ENCODE assay signal across 8 cellular contexts in genomic region chr1:184036517-184036949, GRCh38. TPM values are rescaled to one million over a fixed set of nuclear protein-coding genes. Genes with fewer than 3 reads are reported as not detected.
DNase-seq lines count a peak whose midpoint lies in the region; ATAC-seq and TF ChIP-seq lines count a peak whose summit lies in the region.

No MANE protein-coding gene starts in this region.

- H3K27me3 ChIP-seq in right cardiac atrium (ENCODE audit: control insufficient read depth, insufficient read depth) (no peaks in the 10 kb centered on the region), psoas muscle (ENCODE audit: insufficient read depth in 3 of 3, low read length in 2 of 3) (peaks cover 0 to 3% (median 0%) of the 10 kb centered on the region in 3 donors)

- DNase-seq in CD14-positive monocyte (ENCODE audit: low spot score), result no peak
- peak; percentile 48 for DNase-seq in NCI-H1694 treated with DMSO at 0.1 percent for 48 hours (lab: John Stamatoyannopoulos, UW)
- DNase-seq in activated naive CD8-positive, alpha-beta T cell treated with anti-CD3 and anti-CD28 coated beads, Interleukin-2, amount 10 ng/mL, durations not matched to agents 7 days and 5 days, result peak; percentile 41
- peak in 1 of 3 donors; percentile 53 for DNase-seq in right cardiac atrium
- DNase-seq in psoas muscle, result peak in 1 of 2 donors; percentile 81
- DNase-seq in NCI-H1105 (lab: John Stamatoyannopoulos, UW), result no peak
- DNase-seq in NCI-H1048 (lab: John Stamatoyannopoulos, UW), result no peak

- H3K36me3 Mint-ChIP-seq in CD14-positive monocyte, result peaks cover 0 to 4% of the 10 kb centered on the region in 2 donors
- H3K36me3 Mint-ChIP-seq in activated naive CD8-positive, alpha-beta T cell treated with anti-CD3 and anti-CD28 coated beads, Interleukin-2, amount 10 ng/mL, durations not matched to agents 7 days and 5 days, result peaks cover 1% of the 10 kb centered on the region

- no peaks in the 10 kb centered on the region for H3K36me3 ChIP-seq in psoas muscle (ENCODE audit: insufficient read depth in 1 of 2, low read depth in 1 of 2)

- H3K9me3 ChIP-seq in right cardiac atrium (ENCODE audit: control insufficient read depth, low read length) (no peaks in the 10 kb centered on the region), psoas muscle (no peaks in the 10 kb centered on the region)

- H3K27ac Mint-ChIP-seq in CD14-positive monocyte, result peak overlapping the region in 1 of 7 donors; percentile 42
- no peak overlapping the region for H3K27ac Mint-ChIP-seq in activated naive CD8-positive, alpha-beta T cell treated with anti-CD3 and anti-CD28 coated beads, Interleukin-2, amount 10 ng/mL, durations not matched to agents 7 days and 5 days

- H3K9me3 Mint-ChIP-seq in CD14-positive monocyte, result peaks cover 0 to 4% (median 0%) of the 10 kb centered on the region in 7 donors
- no peaks in the 10 kb centered on the region for H3K9me3 Mint-ChIP-seq in activated naive CD8-positive, alpha-beta T cell treated with anti-CD3 and anti-CD28 coated beads, Interleukin-2, amount 10 ng/mL, durations not matched to agents 7 days and 5 days

- WGBS in right cardiac atrium, result under 1% methylated on average over 29 of the region's 29 CpGs
- WGBS in psoas muscle, 3 donors, result 0 to 1% (median 0%) methylated on average over 18 to 29 of the region's 29 CpGs

- TF ChIP-seq CTCF in CD14-positive monocyte (IDR thresholded peaks at IDR 0.05), result no peak
- no peak for TF ChIP-seq CTCF in psoas muscle (IDR thresholded peaks at IDR 0.05)

- H3K4me1 Mint-ChIP-seq in CD14-positive monocyte, result peaks cover 22% of the 10 kb centered on the region
- H3K4me1 Mint-ChIP-seq in activated naive CD8-positive, alpha-beta T cell treated with anti-CD3 and anti-CD28 coated beads, Interleukin-2, amount 10 ng/mL, durations not matched to agents 7 days and 5 days, result peaks cover 11% of the 10 kb centered on the region

- ATAC-seq in GM21360 (IDR thresholded peaks at IDR 0.05; ENCODE audit: unreplicated experiment), result peak; percentile 6
- peak; percentile 24 for ATAC-seq in activated naive CD8-positive, alpha-beta T cell treated with anti-CD3 and anti-CD28 coated beads, Interleukin-2, amount 10 ng/mL, durations not matched to agents 7 days and 5 days (ENCODE audit: low read depth)
- peak; percentile 70 to 77 for ATAC-seq in right cardiac atrium
- ATAC-seq in psoas muscle, result peak; percentile 71 to 80 (median 76)

- peaks cover 23 to 36% (median 25%) of the 10 kb centered on the region in 3 donors for H3K27me3 Mint-ChIP-seq in CD14-positive monocyte (ENCODE audit: low read depth in 3 of 3)
- H3K27me3 Mint-ChIP-seq in activated naive CD8-positive, alpha-beta T cell treated with anti-CD3 and anti-CD28 coated beads, Interleukin-2, amount 10 ng/mL, durations not matched to agents 7 days and 5 days, result peaks cover 80% of the 10 kb centered on the region

- H3K4me3 ChIP-seq in right cardiac atrium (ENCODE audit: low read length) (peak overlapping the region; percentile 68), psoas muscle (peak overlapping the region; percentile 75)

- POLR2A ChIA-PET in activated naive CD8-positive, alpha-beta T cell treated with anti-CD3 and anti-CD28 coated beads, Interleukin-2, amount 10 ng/mL, durations not matched to agents 7 days and 5 days (lab: Charles Lee), result no interaction called here

- intact Hi-C loops in CD14-positive monocyte (cut with micrococcal nuclease), result no loop called here
- intact Hi-C loops in right cardiac atrium (cut with DNase I), result loop anchor here in 2 of 4 donors (10.0 kb wide), 2 partner anchors 92 to 102 kb away; no protein-coding TSS in a partner anchor
- intact Hi-C loops in psoas muscle (cut with DNase I), result loop anchor here (5.0 to 10.0 kb wide), 3 partner anchors 34 to 52 kb away; no protein-coding TSS in a partner anchor

- H3K4me1 ChIP-seq in right cardiac atrium (ENCODE audit: control insufficient read depth, insufficient read depth, low read length) (no peaks in the 10 kb centered on the region), psoas muscle (peaks cover 3% of the 10 kb centered on the region)

- H3K27ac ChIP-seq in right cardiac atrium (ENCODE audit: low read length) (peak overlapping the region; percentile 15), psoas muscle (peak overlapping the region; percentile 82)

- H3K4me3 Mint-ChIP-seq in CD14-positive monocyte, result peak overlapping the region; percentile 71 to 89
- H3K4me3 Mint-ChIP-seq in activated naive CD8-positive, alpha-beta T cell treated with anti-CD3 and anti-CD28 coated beads, Interleukin-2, amount 10 ng/mL, durations not matched to agents 7 days and 5 days, result peak overlapping the region; percentile 39

RNA-seq across cellular contexts. Expression of gene COLGALT2, which starts 1.0 kb away (rescaled TPM):
- not detected for polyA plus RNA-seq in CD14-positive monocyte
- 1 to 10 TPM; 1.7 to 2.3 TPM for total RNA-seq in activated naive CD8-positive, alpha-beta T cell treated with anti-CD3 and anti-CD28 coated beads, Interleukin-2, amount 10 ng/mL, durations not matched to agents 7 days and 5 days
- 1 to 10 TPM; 5.8 to 9.7 (median 8.1) TPM for total RNA-seq in right cardiac atrium
- polyA plus RNA-seq in right cardiac atrium, result 3.1 TPM
- 10 to 100 TPM in 1 of 4 donors, 1 to 10 TPM in 3; 2.1 to 15.5 (median 6.4) TPM for total RNA-seq in psoas muscle
- 1 to 10 TPM in 2 of 3 donors, under 1 TPM in 1; 0.83 to 1.9 (median 1.4) TPM for polyA plus RNA-seq in psoas muscle

RNA-seq across cellular contexts. Expression of gene TSEN15, which starts 15.0 kb away (rescaled TPM):
- polyA plus RNA-seq in CD14-positive monocyte (10 to 100 TPM; 23.4 to 29.4 TPM), right cardiac atrium (24.4 TPM), psoas muscle (10 to 100 TPM; 15.9 to 38.7 (median 19.3) TPM)
- total RNA-seq in activated naive CD8-positive, alpha-beta T cell treated with anti-CD3 and anti-CD28 coated beads, Interleukin-2, amount 10 ng/mL, durations not matched to agents 7 days and 5 days, result 10 to 100 TPM; 36.5 to 40.0 TPM
- total RNA-seq in right cardiac atrium (10 to 100 TPM; 22.4 to 24.9 (median 23.6) TPM), psoas muscle (10 to 100 TPM; 21.0 to 32.1 (median 25.0) TPM)

Comparison
In these comparisons a context has a peak if more than half of its experiments do, and no peak if none do; other contexts are left out.
1. DNase-seq: peak in NCI-H1694 treated with DMSO at 0.1 percent for 48 hours (single experiment) and activated naive CD8-positive, alpha-beta T cell treated with anti-CD3 and anti-CD28 coated beads, Interleukin-2, amount 10 ng/mL, durations not matched to agents 7 days and 5 days (single experiment); none in CD14-positive monocyte (single experiment), NCI-H1105 (single experiment) and NCI-H1048 (single experiment).
2. ATAC-seq: peak in every context shown above with its lines; median percentile 76 in psoas muscle; 74 in right cardiac atrium; 24 in activated naive CD8-positive, alpha-beta T cell treated with anti-CD3 and anti-CD28 coated beads, Interleukin-2, amount 10 ng/mL, durations not matched to agents 7 days and 5 days; 6 in GM21360.
3. intact Hi-C loops: an anchor here in psoas muscle (5.0 to 10.0 kb wide); none called in CD14-positive monocyte.